ENCODE assay signal across 29 cellular contexts in the genomic region with DNA sequence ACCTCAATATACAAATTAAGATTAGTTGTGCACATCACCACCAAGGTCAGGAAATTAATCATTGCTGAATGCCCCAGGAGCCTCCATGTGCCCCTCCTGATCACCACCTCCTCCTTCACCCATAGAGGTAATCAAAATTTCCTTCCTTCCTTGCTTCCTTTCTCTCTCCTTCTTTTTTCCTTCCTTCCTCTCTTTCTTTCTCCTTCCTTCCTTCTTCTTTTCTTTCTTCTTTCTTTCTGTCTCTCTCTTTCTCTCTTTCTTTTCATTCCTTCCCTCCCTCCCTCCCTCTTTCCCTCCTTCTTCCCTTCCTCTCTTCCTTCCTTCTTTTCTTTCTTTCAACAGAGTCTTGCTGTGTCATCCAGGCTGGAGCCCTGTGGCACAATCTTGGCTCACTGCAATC.
DNase-seq lines count a peak whose midpoint lies in the region; ATAC-seq, FAIRE-seq and TF ChIP-seq lines count a peak whose summit lies in the region.
"Had no signal": no experiment of that assay in that cellular context is flagged by ENCODE, and none has a peak within 500 bp of the region (broad histone marks: within the 10 kb centered on the region; RNA-seq: fewer than 3 reads in every experiment).

No MANE protein-coding gene starts in this region.

- H3K36me3 ChIP-seq in HEK293 (ENCODE audit: control insufficient read depth in 2 of 2, insufficient read depth in 1 of 2, low read length in 2 of 2) (no peaks in the 10 kb centered on the region), K562 (ENCODE audit: control insufficient read depth, insufficient read depth, low read length) (no peaks in the 10 kb centered on the region)

- no peak for FAIRE-seq in K562 (lab: Jason Lieb, UNC)
- FAIRE-seq: A549, GM12878, GM12892, GM18507, GM19239 had no signal

- H2AFZ ChIP-seq in K562 (ENCODE audit: low read depth, low read length), result no peak overlapping the region

- H3K9me3 Mint-ChIP-seq in CD14-positive monocyte, result peaks cover 0 to 5% (median 4%) of the 10 kb centered on the region in 7 donors
- peaks cover 31% of the 10 kb centered on the region for H3K9me3 Mint-ChIP-seq in dendritic cell treated with granulocyte-macrophage colony-stimulating factor and Interleukin-4, amounts not matched to agents 40 ng/mL and 50 ng/mL, for 4 days
- peaks cover 2 to 4% of the 10 kb centered on the region in 2 donors for H3K9me3 Mint-ChIP-seq in activated T-cell treated with anti-CD3 and anti-CD28 coated beads, Interleukin-2, amount 50 U/mL, for 72 hours
- H3K9me3 Mint-ChIP-seq: CD8-positive, alpha-beta memory T cell had no signal

- BruUV-seq in K562 (replicated peaks; lab: Mats Ljungman, UMichigan), result no TSS peak

- CTCF ChIA-PET in HEK293 (lab: Yijun Ruan, JAX), result interaction anchor here (0.5 kb wide), 1 partner anchor 72 kb away, joined by 4 read pairs; no protein-coding TSS in a partner anchor
- CTCF ChIA-PET in K562 (lab: Yijun Ruan, JAX; ENCODE audit: low intra/inter-chr PET ratio), result no interaction called here

- POLR2A ChIA-PET in HEK293 (lab: Yijun Ruan, JAX) (no interaction called here), K562 (lab: Yijun Ruan, JAX) (no interaction called here)

- no peak overlapping the region for H3K4me2 ChIP-seq in K562 (ENCODE audit: insufficient read depth, low read length)
- H3K4me2 ChIP-seq: A549 had no signal

- H3K36me3 Mint-ChIP-seq in CD14-positive monocyte, result peaks cover 0 to 6% of the 10 kb centered on the region in 2 donors
- peaks cover 26% of the 10 kb centered on the region for H3K36me3 Mint-ChIP-seq in dendritic cell treated with granulocyte-macrophage colony-stimulating factor and Interleukin-4, amounts not matched to agents 40 ng/mL and 50 ng/mL, for 4 days (ENCODE audit: low read depth)
- H3K36me3 Mint-ChIP-seq in activated T-cell treated with anti-CD3 and anti-CD28 coated beads, Interleukin-2, amount 50 U/mL, for 72 hours (ENCODE audit: insufficient read depth in 2 of 2), result peaks cover 2 to 3% of the 10 kb centered on the region in 2 donors
- H3K36me3 Mint-ChIP-seq: CD4-positive, alpha-beta memory T cell had no signal

- no peak overlapping the region for H3K27ac ChIP-seq in HEK293 (ENCODE audit: extremely low read depth, low read depth, low read length)
- H3K27ac ChIP-seq in K562 (ENCODE audit: extremely low read depth, low read depth, low read length), result no peak overlapping the region
- H3K27ac ChIP-seq: 22Rv1, A549, C4-2B had no signal

- H3K4me1 ChIP-seq in HEK293 (ENCODE audit: control insufficient read depth, insufficient read depth, low read length) (no peaks in the 10 kb centered on the region), K562 (replicated peaks in 1 of 2; ENCODE audit: control insufficient read depth in 2 of 2, insufficient read depth in 2 of 2, low read length in 2 of 2) (peaks cover 4 to 8% of the 10 kb centered on the region in 2 experiments; a peak in 3 of 5 replicates)
- H3K4me1 ChIP-seq: A549 had no signal

- DNase-seq in CD14-positive monocyte (ENCODE audit: low spot score), result no peak
- DNase-seq in K562 (ENCODE audit: extremely low read depth in 1 of 4, low spot score in 3 of 4), result no peak
- DNase-seq in activated T-cell treated with anti-CD3 and anti-CD28 coated beads, Interleukin-2, amount 50 U/mL, for 72 hours, result no peak
- DNase-seq: AML-193; CD4-positive, alpha-beta memory T cell; CD4-positive, CD25-positive, alpha-beta regulatory T cell; CD8-positive, alpha-beta memory T cell; COR-L47; DMS 273 treated with DMSO at 0.1 percent for 48 hours; DMS153; DMS53; DMS79; DND-41; EL; GDM1 had no signal

- H3K4me3 ChIP-seq in HEK293 (ENCODE audit: low read depth, low read length), result no peak overlapping the region
- H3K4me3 ChIP-seq in K562, result no peak overlapping the region
- H3K4me3 ChIP-seq: A549, GM12878 had no signal

- in situ Hi-C loops in K562 (cut with MboI), result no loop called here

- TF ChIP-seq CTCF in CD14-positive monocyte (IDR thresholded peaks at IDR 0.05), result no peak
- no peak for TF ChIP-seq CTCF in HEK293 (tag by site-specific recombination; IDR thresholded peaks at IDR 0.05)
- TF ChIP-seq CTCF in K562 (IDR thresholded peaks at IDR 0.05 in 2 of 3, conservative IDR thresholded peaks at IDR 0.05 in 1 of 3; ENCODE audit: insufficient read depth in 2 of 3, low read depth in 1 of 3, low read length in 3 of 3), result no peak

- no peaks in the 10 kb centered on the region for H4K20me1 ChIP-seq in K562 (replicated peaks; ENCODE audit: control insufficient read depth, insufficient read depth, low read length)
- H4K20me1 ChIP-seq: BLaER1 treated with 17β-estradiol and CSF1 and Interleukin-3, amounts not matched to agents 10 nM and 100 nM had no signal

- no peak overlapping the region for H3K9ac ChIP-seq in K562 (ENCODE audit: insufficient read depth in 1 of 2, low read depth in 2 of 2, low read length in 2 of 2)
- H3K9ac ChIP-seq: BLaER1 treated with 17β-estradiol and CSF1 and Interleukin-3, amounts not matched to agents 10 nM and 100 nM had no signal

- peaks cover 4 to 15% (median 4%) of the 10 kb centered on the region in 3 donors for H3K27me3 Mint-ChIP-seq in CD14-positive monocyte (ENCODE audit: low read depth in 3 of 3)
- peaks cover 2% of the 10 kb centered on the region for H3K27me3 Mint-ChIP-seq in dendritic cell treated with granulocyte-macrophage colony-stimulating factor and Interleukin-4, amounts not matched to agents 40 ng/mL and 50 ng/mL, for 4 days
- no peaks in the 10 kb centered on the region for H3K27me3 Mint-ChIP-seq in activated T-cell treated with anti-CD3 and anti-CD28 coated beads, Interleukin-2, amount 50 U/mL, for 72 hours (ENCODE audit: low read depth)
- H3K27me3 Mint-ChIP-seq: B cell had no signal

- H3K4me1 Mint-ChIP-seq in CD14-positive monocyte, result peaks cover 33% of the 10 kb centered on the region
- peaks cover 33% of the 10 kb centered on the region for H3K4me1 Mint-ChIP-seq in dendritic cell treated with granulocyte-macrophage colony-stimulating factor and Interleukin-4, amounts not matched to agents 40 ng/mL and 50 ng/mL, for 4 days (ENCODE audit: low read depth)
- no peaks in the 10 kb centered on the region for H3K4me1 Mint-ChIP-seq in activated T-cell treated with anti-CD3 and anti-CD28 coated beads, Interleukin-2, amount 50 U/mL, for 72 hours (ENCODE audit: low read depth)

- peak overlapping the region in 6 of 7 donors; percentile 60 to 94 (median 86) for H3K27ac Mint-ChIP-seq in CD14-positive monocyte
- peak overlapping the region; percentile 27 for H3K27ac Mint-ChIP-seq in dendritic cell treated with granulocyte-macrophage colony-stimulating factor and Interleukin-4, amounts not matched to agents 40 ng/mL and 50 ng/mL, for 4 days
- H3K27ac Mint-ChIP-seq in activated T-cell treated with anti-CD3 and anti-CD28 coated beads, Interleukin-2, amount 50 U/mL, for 72 hours, result no peak overlapping the region
- H3K27ac Mint-ChIP-seq: B cell had no signal

- ATAC-seq in K562, result no peak
- ATAC-seq in GM19463 (IDR thresholded peaks at IDR 0.05; ENCODE audit: unreplicated experiment), result no peak
- ATAC-seq in GM18873 (IDR thresholded peaks at IDR 0.05; ENCODE audit: low FRiP score, unreplicated experiment), result no peak
- no peak for ATAC-seq in GM21528 (IDR thresholded peaks at IDR 0.05; ENCODE audit: low FRiP score, unreplicated experiment)
- no peak for ATAC-seq in activated T-cell treated with anti-CD3 and anti-CD28 coated beads, Interleukin-2, amount 50 U/mL, for 72 hours (replicated peaks in 1 of 2)
- ATAC-seq: A549, GM12878 had no signal

- no peaks in the 10 kb centered on the region for H3K27me3 ChIP-seq in K562 (ENCODE audit: control insufficient read depth in 2 of 2, insufficient read depth in 2 of 2, low read length in 2 of 2)
- H3K27me3 ChIP-seq: BLaER1 treated with 17β-estradiol and CSF1 and Interleukin-3, amounts not matched to agents 10 nM and 100 nM had no signal

- TF ChIP-seq RAD21 in K562 (CRISPR knock-in tag; conservative IDR thresholded peaks at IDR 0.05 in 1 of 2, IDR thresholded peaks at IDR 0.05 in 1 of 2), result no peak

- intact Hi-C loops in CD14-positive monocyte (cut with micrococcal nuclease), result no loop called here
- intact Hi-C loops in K562 (cut with micrococcal nuclease), result no loop called here
- intact Hi-C loops in dendritic cell treated with granulocyte-macrophage colony-stimulating factor and Interleukin-4, amounts not matched to agents 40 ng/mL and 50 ng/mL, for 4 days (cut with micrococcal nuclease), result no loop called here

- TF ChIP-seq EP300 in K562 (IDR thresholded peaks at IDR 0.05; ENCODE audit: low read length), result no peak

- peak overlapping the region in 1 of 2 donors; percentile 72 for H3K4me3 Mint-ChIP-seq in CD14-positive monocyte
- no peak overlapping the region for H3K4me3 Mint-ChIP-seq in dendritic cell treated with granulocyte-macrophage colony-stimulating factor and Interleukin-4, amounts not matched to agents 40 ng/mL and 50 ng/mL, for 4 days
- H3K4me3 Mint-ChIP-seq in activated T-cell treated with anti-CD3 and anti-CD28 coated beads, Interleukin-2, amount 50 U/mL, for 72 hours, result no peak overlapping the region
- H3K4me3 Mint-ChIP-seq: B cell; CD4-positive, alpha-beta memory T cell; CD8-positive, alpha-beta memory T cell had no signal

- no peaks in the 10 kb centered on the region for H3K9me3 ChIP-seq in HEK293 (ENCODE audit: control insufficient read depth, insufficient read depth, low read depth, low read length)
- no peaks in the 10 kb centered on the region for H3K9me3 ChIP-seq in K562 (replicated peaks; ENCODE audit: control insufficient read depth, insufficient read depth, low read depth, low read length)

- H3K9me1 ChIP-seq in K562 (ENCODE audit: control insufficient read depth, insufficient read depth, low read length), result no peaks in the 10 kb centered on the region

- H3K79me2 ChIP-seq in K562 (ENCODE audit: control insufficient read depth, insufficient read depth, low read length), result no peaks in the 10 kb centered on the region

- TF ChIP-seq POLR2A in K562 (conservative IDR thresholded peaks at IDR 0.05), result no peak

TF ChIP-seq in HEK293, 187 proteins besides CTCF, POLR2A, EP300 and RAD21:
- TF ChIP-seq SCRT2 (tag by site-specific recombination; IDR thresholded peaks at IDR 0.05) (no peak), ZNF366 (tag by site-specific recombination; conservative IDR thresholded peaks at IDR 0.05) (peak; percentile 77), KLF1 (tag by site-specific recombination; IDR thresholded peaks at IDR 0.05) (no peak)

TF ChIP-seq in K562, 482 proteins besides CTCF, POLR2A, EP300 and RAD21 (continues in another document):
- TF ChIP-seq, protein P1, sequence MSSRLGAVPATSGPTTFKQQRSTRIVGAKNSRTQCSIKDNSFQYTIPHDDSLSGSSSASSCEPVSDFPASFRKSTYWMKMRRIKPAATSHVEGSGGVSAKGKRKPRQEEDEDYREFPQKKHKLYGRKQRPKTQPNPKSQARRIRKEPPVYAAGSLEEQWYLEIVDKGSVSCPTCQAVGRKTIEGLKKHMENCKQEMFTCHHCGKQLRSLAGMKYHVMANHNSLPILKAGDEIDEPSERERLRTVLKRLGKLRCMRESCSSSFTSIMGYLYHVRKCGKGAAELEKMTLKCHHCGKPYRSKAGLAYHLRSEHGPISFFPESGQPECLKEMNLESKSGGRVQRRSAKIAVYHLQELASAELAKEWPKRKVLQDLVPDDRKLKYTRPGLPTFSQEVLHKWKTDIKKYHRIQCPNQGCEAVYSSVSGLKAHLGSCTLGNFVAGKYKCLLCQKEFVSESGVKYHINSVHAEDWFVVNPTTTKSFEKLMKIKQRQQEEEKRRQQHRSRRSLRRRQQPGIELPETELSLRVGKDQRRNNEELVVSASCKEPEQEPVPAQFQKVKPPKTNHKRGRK (tag; IDR thresholded peaks at IDR 0.05), result peak; percentile 68
- TF ChIP-seq C11orf30 (IDR thresholded peaks at IDR 0.05; ENCODE audit: low read depth), result 0 out of 2 replicates have a peak, but pooled peaks have one; percentile 20
